In genomic region chr1:178371236-178371635, GRCh38 we compare ENCODE assay signal across 11 cellular contexts.
DNase-seq lines count a peak whose midpoint lies in the region; ATAC-seq, FAIRE-seq and TF ChIP-seq lines count a peak whose summit lies in the region.
"Had no signal": no experiment of that assay in that cellular context is flagged by ENCODE, and none has a peak within 500 bp of the region (broad histone marks: within the 10 kb centered on the region; RNA-seq: fewer than 3 reads in every experiment).

No MANE protein-coding gene starts in this region.

- no peaks in the 10 kb centered on the region for H3K27me3 ChIP-seq in mammary epithelial cell (ENCODE audit: insufficient read depth, low read length)
- H3K27me3 ChIP-seq in iPS-20b (ENCODE audit: insufficient read depth, low read length), result no peaks in the 10 kb centered on the region
- H3K27me3 ChIP-seq in skeletal muscle tissue (ENCODE audit: control insufficient read depth in 3 of 3, insufficient read depth in 3 of 3, low read length in 3 of 3), result no peaks in the 10 kb centered on the region
- H3K27me3 ChIP-seq in WERI-Rb-1 (ENCODE audit: insufficient read depth, low read depth, severe bottlenecking), result no peaks in the 10 kb centered on the region
- H3K27me3 ChIP-seq: transverse colon had no signal

- H4K20me1 ChIP-seq in mammary epithelial cell (ENCODE audit: insufficient read depth, low read length), result no peaks in the 10 kb centered on the region

- POLR2A ChIA-PET in HEK293 (lab: Yijun Ruan, JAX), result no interaction called here

- no TSS peak for BruUV-seq in mammary epithelial cell (replicated peaks; lab: Mats Ljungman, UMichigan)

- H3K4me3 ChIP-seq in HEK293 (ENCODE audit: low read depth, low read length) (no peak overlapping the region), mammary epithelial cell (replicated peaks in 1 of 3; ENCODE audit: insufficient read depth in 1 of 3, low read depth in 2 of 3, low read length in 3 of 3) (peak overlapping the region; percentile 17 to 39 (median 27)), iPS-20b (ENCODE audit: low read length) (peak overlapping the region; percentile 44; the same call in 1 of the 2 replicates), skeletal muscle tissue (ENCODE audit: low read length in 3 of 3) (peak overlapping the region; percentile 59 to 62 (median 60)), WERI-Rb-1 (ENCODE audit: low read depth, low read length) (no peak overlapping the region)

- dilution Hi-C loops in mammary epithelial cell (cut with HindIII; ENCODE audit: low sequenced_read_pairs), result loop anchor here (5.0 kb wide), 1 partner anchor 81 kb away; no protein-coding TSS in a partner anchor

- CTCF ChIA-PET in HEK293 (lab: Yijun Ruan, JAX), result interaction anchor here (0.6 to 1.4 kb wide), 5 partner anchors 8 to 856 kb away, joined by 3 to 4 read pairs (median 3); no protein-coding TSS in a partner anchor
- CTCF ChIA-PET in mammary epithelial cell (lab: Charles Lee; ENCODE audit: low non-redundant PET), result interaction anchor here (0.6 to 0.7 kb wide), 3 partner anchors 61 to 632 kb away, joined by 5 to 6 read pairs (median 6); no protein-coding TSS in a partner anchor

- no peaks in the 10 kb centered on the region for H3K9me3 ChIP-seq in HEK293 (ENCODE audit: control insufficient read depth, insufficient read depth, low read depth, low read length)
- no peaks in the 10 kb centered on the region for H3K9me3 ChIP-seq in mammary epithelial cell (replicated peaks; ENCODE audit: insufficient read depth, low read length)
- H3K9me3 ChIP-seq in iPS-20b (ENCODE audit: insufficient read depth, low read depth, low read length), result no peaks in the 10 kb centered on the region
- H3K9me3 ChIP-seq in skeletal muscle tissue (ENCODE audit: control insufficient read depth in 3 of 3, low read length in 3 of 3), result no peaks in the 10 kb centered on the region
- no peaks in the 10 kb centered on the region for H3K9me3 ChIP-seq in WERI-Rb-1 (ENCODE audit: severe bottlenecking)
- H3K9me3 ChIP-seq: transverse colon had no signal

- peak overlapping the region; percentile 85 for H3K4me2 ChIP-seq in mammary epithelial cell (ENCODE audit: insufficient read depth, low read depth, low read length)

- no peaks in the 10 kb centered on the region for H3K36me3 ChIP-seq in HEK293 (ENCODE audit: control insufficient read depth in 2 of 2, insufficient read depth in 1 of 2, low read length in 2 of 2)
- H3K36me3 ChIP-seq in mammary epithelial cell (ENCODE audit: insufficient read depth, low read length), result peaks cover 1% of the 10 kb centered on the region
- H3K36me3 ChIP-seq in iPS-20b (ENCODE audit: insufficient read depth, low read depth, low read length), result no peaks in the 10 kb centered on the region
- no peaks in the 10 kb centered on the region for H3K36me3 ChIP-seq in skeletal muscle tissue (ENCODE audit: control insufficient read depth in 3 of 3, insufficient read depth in 3 of 3, low read length in 3 of 3)
- no peaks in the 10 kb centered on the region for H3K36me3 ChIP-seq in WERI-Rb-1
- H3K36me3 ChIP-seq: transverse colon had no signal

- ATAC-seq in GM19023 (IDR thresholded peaks at IDR 0.05; ENCODE audit: unreplicated experiment) (no peak), HG03095 (IDR thresholded peaks at IDR 0.05; ENCODE audit: unreplicated experiment) (no peak)

- peak overlapping the region; percentile 54 for H2AFZ ChIP-seq in mammary epithelial cell (ENCODE audit: low read depth, low read length)

- no peak for TF ChIP-seq POLR2A in GM12891 (IDR thresholded peaks at IDR 0.05; ENCODE audit: low read depth, low read length)

- no peak for FAIRE-seq in GM12891 (lab: Jason Lieb, UNC)

- H3K4me1 ChIP-seq in HEK293 (ENCODE audit: control insufficient read depth, insufficient read depth, low read length) (peaks cover 11% of the 10 kb centered on the region), mammary epithelial cell (ENCODE audit: insufficient read depth, low read length) (no peaks in the 10 kb centered on the region), iPS-20b (ENCODE audit: insufficient read depth, low read length) (peaks cover 36% of the 10 kb centered on the region; the same call in 1 of the 2 replicates), skeletal muscle tissue (ENCODE audit: control insufficient read depth in 3 of 3, insufficient read depth in 3 of 3, low read length in 3 of 3) (peaks cover 3 to 11% (median 3%) of the 10 kb centered on the region in 3 donors)

- in situ Hi-C loops in mammary epithelial cell (cut with MboI; ENCODE audit: low sequenced_read_pairs in 2 of 2), result no loop called here

- DNase-seq in mammary epithelial cell, result peak; percentile 12
- DNase-seq in GM12891 (ENCODE audit: insufficient read length, low spot score), result no peak
- no peak for DNase-seq in WERI-Rb-1
- DNase-seq: NCI-H2171 treated with DMSO at 0.1 percent for 48 hours, T-helper 9 cell, transverse colon had no signal

- no peak overlapping the region for H3K27ac ChIP-seq in HEK293 (ENCODE audit: extremely low read depth, low read depth, low read length)
- H3K27ac ChIP-seq in mammary epithelial cell (ENCODE audit: insufficient read depth, low read depth, low read length), result no peak overlapping the region
- H3K27ac ChIP-seq in iPS-20b (ENCODE audit: low read length), result no peak overlapping the region
- H3K27ac ChIP-seq in skeletal muscle tissue (ENCODE audit: low read depth, low read length), result peak overlapping the region; percentile 50
- H3K27ac ChIP-seq in WERI-Rb-1, result no peak overlapping the region
- H3K27ac ChIP-seq: transverse colon had no signal

- no peak overlapping the region for H3K9ac ChIP-seq in mammary epithelial cell (ENCODE audit: insufficient read depth, low read length)
- no peak overlapping the region; the same call in 1 of the 2 replicates for H3K9ac ChIP-seq in iPS-20b (ENCODE audit: low read depth, low read length)
- peak overlapping the region; percentile 66 to 87 (median 74) for H3K9ac ChIP-seq in skeletal muscle tissue (ENCODE audit: low read depth in 1 of 3, low read length in 3 of 3)

- peaks cover 61% of the 10 kb centered on the region for H3K79me2 ChIP-seq in mammary epithelial cell (ENCODE audit: insufficient read depth, low read length)

- intact Hi-C loops in mammary epithelial cell (cut with micrococcal nuclease), result no loop called here

- TF ChIP-seq CTCF in HEK293 (tag by site-specific recombination; IDR thresholded peaks at IDR 0.05) (no peak), mammary epithelial cell (conservative IDR thresholded peaks at IDR 0.05 in 1 of 2, IDR thresholded peaks at IDR 0.05 in 1 of 2; ENCODE audit: extremely low read depth in 1 of 2, insufficient read depth in 1 of 2, low read depth in 1 of 2, low read length in 2 of 2) (no peak), WERI-Rb-1 (IDR thresholded peaks at IDR 0.05; ENCODE audit: low read depth, low read length) (no peak)

- 2% methylated on average over 4 of the region's 6 CpGs for WGBS in mammary epithelial cell (ENCODE audit: low coverage, missing lambda C conversion rate)

TF ChIP-seq in HEK293, 187 proteins besides CTCF, POLR2A, EP300 and RAD21 (continues in another document):
- no peak for TF ChIP-seq ZBTB48 (tag by site-specific recombination; IDR thresholded peaks at IDR 0.05)
- TF ChIP-seq ZNF274 (IDR thresholded peaks at IDR 0.05; ENCODE audit: low read length), result no peak
- no peak for TF ChIP-seq ZNF274 (tag by site-specific recombination; IDR thresholded peaks at IDR 0.05; ENCODE audit: borderline replicate concordance)
- 0 out of 2 replicates have a peak, but pooled peaks have one; percentile 34 for TF ChIP-seq ZNF2 (tag by site-specific recombination; IDR thresholded peaks at IDR 0.05)
- no peak for TF ChIP-seq IKZF3 (tag by site-specific recombination; IDR thresholded peaks at IDR 0.05)
- TF ChIP-seq ZSCAN18 (tag by site-specific recombination; IDR thresholded peaks at IDR 0.05), result no peak
- no peak for TF ChIP-seq ZNF776 (tag by site-specific recombination; IDR thresholded peaks at IDR 0.05; ENCODE audit: borderline replicate concordance)
- TF ChIP-seq ZXDB (tag by site-specific recombination; IDR thresholded peaks at IDR 0.05), result 0 out of 2 replicates have a peak, but pooled peaks have one; percentile 38

TF ChIP-seq in GM12891, 5 proteins besides CTCF, POLR2A, EP300 and RAD21:
- TF ChIP-seq POU2F2 (IDR thresholded peaks at IDR 0.05; ENCODE audit: low read depth, low read length) (no peak), SPI1 (IDR thresholded peaks at IDR 0.05; ENCODE audit: low read depth, low read length) (no peak), TAF1 (IDR thresholded peaks at IDR 0.05; ENCODE audit: low read depth, low read length) (no peak), POLR2AphosphoS5 (IDR thresholded peaks at IDR 0.05; ENCODE audit: low read depth, low read length) (no peak), PAX5 (IDR thresholded peaks at IDR 0.05; ENCODE audit: insufficient read depth, low read length, severe bottlenecking) (no peak)

Comparison
In these comparisons a context has a peak if more than half of its experiments do, and no peak if none do; other contexts are left out.
1. H3K4me3 ChIP-seq: peak in mammary epithelial cell (3 of 3), iPS-20b (single experiment) and skeletal muscle tissue (3 of 3); none in HEK293 (single experiment) and WERI-Rb-1 (single experiment).
2. H3K9ac ChIP-seq: peak in skeletal muscle tissue (3 of 3); none in mammary epithelial cell (single experiment) and iPS-20b (single experiment).